1 cellular context compared by ENCODE assay signal in genomic region chr3:154111365-154111764, GRCh38.
TF ChIP-seq lines count a peak whose summit lies in the region.

No MANE protein-coding gene starts in this region.

TF ChIP-seq in HepG2, 621 proteins besides CTCF, POLR2A, EP300 and RAD21 (continued from another document):
- TF ChIP-seq, protein P1, sequence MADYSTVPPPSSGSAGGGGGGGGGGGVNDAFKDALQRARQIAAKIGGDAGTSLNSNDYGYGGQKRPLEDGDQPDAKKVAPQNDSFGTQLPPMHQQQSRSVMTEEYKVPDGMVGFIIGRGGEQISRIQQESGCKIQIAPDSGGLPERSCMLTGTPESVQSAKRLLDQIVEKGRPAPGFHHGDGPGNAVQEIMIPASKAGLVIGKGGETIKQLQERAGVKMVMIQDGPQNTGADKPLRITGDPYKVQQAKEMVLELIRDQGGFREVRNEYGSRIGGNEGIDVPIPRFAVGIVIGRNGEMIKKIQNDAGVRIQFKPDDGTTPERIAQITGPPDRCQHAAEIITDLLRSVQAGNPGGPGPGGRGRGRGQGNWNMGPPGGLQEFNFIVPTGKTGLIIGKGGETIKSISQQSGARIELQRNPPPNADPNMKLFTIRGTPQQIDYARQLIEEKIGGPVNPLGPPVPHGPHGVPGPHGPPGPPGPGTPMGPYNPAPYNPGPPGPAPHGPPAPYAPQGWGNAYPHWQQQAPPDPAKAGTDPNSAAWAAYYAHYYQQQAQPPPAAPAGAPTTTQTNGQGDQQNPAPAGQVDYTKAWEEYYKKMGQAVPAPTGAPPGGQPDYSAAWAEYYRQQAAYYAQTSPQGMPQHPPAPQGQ (CRISPR knock-in tag; IDR thresholded peaks at IDR 0.05; ENCODE audit: borderline replicate concordance), result no peak
- no peak for TF ChIP-seq ZNF232 (CRISPR knock-in tag; IDR thresholded peaks at IDR 0.05; ENCODE audit: borderline replicate concordance)
- no peak for TF ChIP-seq HMG20B (CRISPR knock-in tag; conservative IDR thresholded peaks at IDR 0.05)
- no peak for TF ChIP-seq TBX3 (IDR thresholded peaks at IDR 0.05; ENCODE audit: borderline replicate concordance)
- no peak for TF ChIP-seq GLI4 (CRISPR knock-in tag; IDR thresholded peaks at IDR 0.05; ENCODE audit: borderline replicate concordance)
- TF ChIP-seq ZNF558 (CRISPR knock-in tag; IDR thresholded peaks at IDR 0.05; ENCODE audit: borderline replicate concordance), result no peak
- no peak for TF ChIP-seq GFI1 (CRISPR knock-in tag; IDR thresholded peaks at IDR 0.05; ENCODE audit: borderline replicate concordance)
- no peak for TF ChIP-seq MAFF (IDR thresholded peaks at IDR 0.05; ENCODE audit: low read depth, low read length)
- TF ChIP-seq KDM3A (CRISPR knock-in tag; IDR thresholded peaks at IDR 0.05; ENCODE audit: low read depth), result no peak
- TF ChIP-seq ZNF280B (CRISPR knock-in tag; IDR thresholded peaks at IDR 0.05; ENCODE audit: borderline replicate concordance), result no peak
- TF ChIP-seq SIX1 (CRISPR knock-in tag; IDR thresholded peaks at IDR 0.05; ENCODE audit: borderline replicate concordance), result no peak
- no peak for TF ChIP-seq HNRNPUL1 (IDR thresholded peaks at IDR 0.05; ENCODE audit: low read depth, low read length)
- no peak for TF ChIP-seq ZNF567 (CRISPR knock-in tag; IDR thresholded peaks at IDR 0.05; ENCODE audit: borderline replicate concordance)
- no peak for TF ChIP-seq PTBP1 (IDR thresholded peaks at IDR 0.05; ENCODE audit: low read depth, low read length, poor library complexity, severe bottlenecking)
